In genomic region chr11:55707029-55707428, GRCh38 we compare ENCODE assay signal across 8 cellular contexts. TPM values are rescaled to one million over a fixed set of nuclear protein-coding genes. Genes with fewer than 3 reads are reported as not detected.
DNase-seq lines count a peak whose midpoint lies in the region; ATAC-seq and TF ChIP-seq lines count a peak whose summit lies in the region.

No MANE protein-coding gene starts in this region.

- H3K27me3 ChIP-seq in OCI-LY1 (ENCODE audit: insufficient read depth, low read length) (no peaks in the 10 kb centered on the region), esophagus muscularis mucosa (no peaks in the 10 kb centered on the region), Peyer's patch (no peaks in the 10 kb centered on the region)

- no peaks in the 10 kb centered on the region for H3F3A ChIP-seq in OCI-LY1 (ENCODE audit: insufficient read depth, low read length)

- ATAC-seq in HG02759 (IDR thresholded peaks at IDR 0.05; ENCODE audit: unreplicated experiment) = peak; percentile 57

- no peak overlapping the region for H2AFZ ChIP-seq in OCI-LY1 (ENCODE audit: low read length)

- H3K4me2 ChIP-seq in OCI-LY1 (ENCODE audit: low read length) = no peak overlapping the region

- H3K79me2 ChIP-seq in OCI-LY1 (ENCODE audit: insufficient read depth, low read length) = no peaks in the 10 kb centered on the region

- TF ChIP-seq POLR2A in esophagus muscularis mucosa (IDR thresholded peaks at IDR 0.05; ENCODE audit: low read depth) (no peak), Peyer's patch (IDR thresholded peaks at IDR 0.05) (no peak)

- H3K4me1 ChIP-seq in OCI-LY1 (ENCODE audit: insufficient read depth, low read length, severe bottlenecking) (no peaks in the 10 kb centered on the region), esophagus muscularis mucosa (no peaks in the 10 kb centered on the region), Peyer's patch (no peaks in the 10 kb centered on the region)

- no peak overlapping the region for H3K9ac ChIP-seq in OCI-LY1 (ENCODE audit: low read length)

- DNase-seq in EH (ENCODE audit: low read depth) = peak; percentile 30
- peak; percentile 36 for DNase-seq in fibroblast of villous mesenchyme (ENCODE audit: low read depth)
- no peak for DNase-seq in COLO668 (lab: John Stamatoyannopoulos, UW; ENCODE audit: unreplicated experiment)
- DNase-seq in UCSD-AML1 (lab: John Stamatoyannopoulos, UW; ENCODE audit: unreplicated experiment) = no peak
- DNase-seq in esophagus muscularis mucosa (ENCODE audit: extremely low spot score) = no peak
- no peak for DNase-seq in Peyer's patch

- H3K36me3 ChIP-seq in OCI-LY1 (ENCODE audit: insufficient read depth, low read length) (no peaks in the 10 kb centered on the region), esophagus muscularis mucosa (no peaks in the 10 kb centered on the region), Peyer's patch (no peaks in the 10 kb centered on the region)

- H3K27ac ChIP-seq in OCI-LY1 (ENCODE audit: low read depth, low read length, poor library complexity, severe bottlenecking) (no peak overlapping the region), esophagus muscularis mucosa (replicated peaks in 1 of 4) (no peak overlapping the region), Peyer's patch (no peak overlapping the region)

- H3K4me3 ChIP-seq in OCI-LY1 (ENCODE audit: low read depth, low read length, poor library complexity, severe bottlenecking) (no peak overlapping the region), fibroblast of villous mesenchyme (ENCODE audit: low read depth, low read length) (no peak overlapping the region), esophagus muscularis mucosa (no peak overlapping the region), Peyer's patch (no peak overlapping the region)

- H3K9me2 ChIP-seq in OCI-LY1 (ENCODE audit: low read depth, low read length) = no peaks in the 10 kb centered on the region

- TF ChIP-seq CTCF in OCI-LY1 (IDR thresholded peaks at IDR 0.05; ENCODE audit: low read length) (peak; percentile 70), fibroblast of villous mesenchyme (IDR thresholded peaks at IDR 0.05; ENCODE audit: insufficient read depth, low read depth, low read length) (peak; percentile 59), esophagus muscularis mucosa (IDR thresholded peaks at IDR 0.05) (peak in 1 of 3 experiments; percentile 42), Peyer's patch (IDR thresholded peaks at IDR 0.05) (peak in 2 of 6 experiments; percentile 6 to 8)

- H3K9me3 ChIP-seq in OCI-LY1 (ENCODE audit: low read length) (no peaks in the 10 kb centered on the region), esophagus muscularis mucosa (peaks cover 0 to 14% (median 3%) of the 10 kb centered on the region in 4 donors), Peyer's patch (peaks cover 0 to 6% (median 3%) of the 10 kb centered on the region in 4 donors)

- no peak for TF ChIP-seq EP300 in esophagus muscularis mucosa (IDR thresholded peaks at IDR 0.05)

- intact Hi-C loops in esophagus muscularis mucosa (cut with DNase I) = no loop called here

- H4K20me1 ChIP-seq in OCI-LY1 (ENCODE audit: insufficient read depth, low read length) = no peaks in the 10 kb centered on the region

RNA-seq across cellular contexts. Expression of gene OR4C6, which starts 45.0 kb away (rescaled TPM):
- total RNA-seq in fibroblast of villous mesenchyme = not detected in 2 replicates
- total RNA-seq in esophagus muscularis mucosa = not detected
- not detected for total RNA-seq in Peyer's patch

RNA-seq across cellular contexts. Expression of gene OR4S2, which starts 58.9 kb away (rescaled TPM):
- not detected in 2 replicates for total RNA-seq in fibroblast of villous mesenchyme
- total RNA-seq in esophagus muscularis mucosa = not detected
- total RNA-seq in Peyer's patch = not detected

Comparison
In these comparisons a context has a peak if more than half of its experiments do, and no peak if none do; other contexts are left out.
1. DNase-seq: peak in EH (single experiment) and fibroblast of villous mesenchyme (single experiment); none in COLO668 (single experiment), UCSD-AML1 (single experiment), esophagus muscularis mucosa (single experiment) and Peyer's patch (0 of 3).